17 cellular contexts compared by ENCODE assay signal in the genomic region with DNA sequence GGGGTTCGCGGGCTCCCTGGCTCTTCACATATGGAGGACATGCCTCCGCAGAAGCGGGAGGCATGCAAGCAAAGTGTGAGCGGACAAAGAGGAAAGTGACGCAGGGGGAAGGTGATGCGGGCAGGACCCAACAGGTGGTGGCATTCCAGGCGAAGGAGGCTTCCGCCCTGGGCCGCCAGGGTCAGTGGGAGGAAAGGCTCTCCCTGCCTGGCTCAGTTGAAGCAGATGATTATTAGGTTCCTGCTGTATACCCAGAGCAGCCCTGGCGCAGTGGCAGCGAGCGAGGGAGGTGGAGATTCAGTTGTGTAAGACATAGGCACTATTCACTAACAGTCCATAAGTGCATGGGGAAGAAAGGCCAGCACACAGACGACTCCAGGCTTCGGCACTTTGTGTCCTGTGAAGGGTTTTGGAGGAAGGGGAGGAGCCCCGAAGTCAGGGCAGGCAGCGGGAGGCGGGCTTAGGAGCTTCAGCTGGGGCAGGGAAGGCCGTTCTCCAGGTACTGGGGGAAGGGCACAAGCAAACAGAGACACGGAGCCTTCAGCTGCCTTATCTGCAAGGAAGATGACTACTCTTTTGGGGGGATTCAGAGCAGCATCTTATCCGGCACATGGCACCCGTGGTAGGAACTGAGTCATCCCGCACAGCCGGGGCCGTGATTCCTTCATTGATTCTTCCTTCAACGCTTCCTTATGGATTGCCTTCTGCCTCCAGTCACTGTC.
DNase-seq lines count a peak whose midpoint lies in the region; ATAC-seq, FAIRE-seq and TF ChIP-seq lines count a peak whose summit lies in the region.
"Had no signal": no experiment of that assay in that cellular context is flagged by ENCODE, and none has a peak within 500 bp of the region (broad histone marks: within the 10 kb centered on the region; RNA-seq: fewer than 3 reads in every experiment).

No MANE protein-coding gene starts in this region.

- CTCF ChIA-PET in WTC11 (lab: Charles Lee) = interaction anchor here (0.7 to 4.9 kb wide), 11 partner anchors 8 to 171 kb away, joined by 3 to 35 read pairs (median 4); no protein-coding TSS in a partner anchor

- intact Hi-C loops in prostate gland (cut with DNase I) = no loop called here
- intact Hi-C loops in activated T-helper 2 cell treated with anti-CD3 and anti-CD28 coated beads, Interferon-gamma antibody, Interleukin-2, Interleukin-4, amounts not matched to agents 10 μg/mL and 5 μg/mL and 100 μg/mL, durations not matched to agents 14 hours and 24 hours and 36 hours (cut with micrococcal nuclease) = no loop called here
- intact Hi-C loops in kidney (cut with DNase I) = no loop called here

- H3K4me3 ChIP-seq in HUES48 (ENCODE audit: low read depth, low read length) (peak overlapping the region; percentile 44; the same call in 1 of the 2 replicates), iPS-18a (ENCODE audit: low read length) (peak overlapping the region; percentile 42), prostate gland (no peak overlapping the region), kidney (ENCODE audit: low read length in 2 of 2) (no peak overlapping the region)

- peaks cover 6% of the 10 kb centered on the region; the same call in 1 of the 2 replicates for H3K36me3 Mint-ChIP-seq in WTC11
- no peaks in the 10 kb centered on the region for H3K36me3 Mint-ChIP-seq in activated T-helper 2 cell treated with anti-CD3 and anti-CD28 coated beads, Interferon-gamma antibody, Interleukin-2, Interleukin-4, amounts not matched to agents 10 μg/mL and 5 μg/mL and 100 μg/mL, durations not matched to agents 14 hours and 24 hours and 36 hours (ENCODE audit: low read depth)
- H3K36me3 Mint-ChIP-seq: CD4-positive, CD25-positive, alpha-beta regulatory T cell had no signal

- H3K27ac ChIP-seq in HUES48 (ENCODE audit: low read depth, low read length) (peak overlapping the region; percentile 96), iPS-18a (ENCODE audit: low read length) (peak overlapping the region; percentile 67), prostate gland (peak overlapping the region in 1 of 2 donors; percentile 14), kidney (ENCODE audit: low read depth in 2 of 2, low read length in 2 of 2) (no peak overlapping the region)

- TF ChIP-seq CTCF in WTC11 (IDR thresholded peaks at IDR 0.05) (no peak), prostate gland (IDR thresholded peaks at IDR 0.05) (no peak), kidney (IDR thresholded peaks at IDR 0.05; ENCODE audit: borderline replicate concordance, extremely low read depth, insufficient read depth) (no peak)

- no peaks in the 10 kb centered on the region for H3K27me3 Mint-ChIP-seq in WTC11 (ENCODE audit: low read depth)
- peaks cover 20% of the 10 kb centered on the region for H3K27me3 Mint-ChIP-seq in activated T-helper 2 cell treated with anti-CD3 and anti-CD28 coated beads, Interferon-gamma antibody, Interleukin-2, Interleukin-4, amounts not matched to agents 10 μg/mL and 5 μg/mL and 100 μg/mL, durations not matched to agents 14 hours and 24 hours and 36 hours (ENCODE audit: low read depth)

- H3K36me3 ChIP-seq in HUES48 (ENCODE audit: control insufficient read depth, insufficient read depth, low read length) = 0 out of 2 replicates have a peak, but pooled peaks cover 3% of the 10 kb centered on the region
- no peaks in the 10 kb centered on the region for H3K36me3 ChIP-seq in iPS-18a (ENCODE audit: control insufficient read depth, low read depth, low read length)
- H3K36me3 ChIP-seq in prostate gland = no peaks in the 10 kb centered on the region
- H3K36me3 ChIP-seq in kidney (ENCODE audit: control insufficient read depth in 1 of 2, insufficient read depth in 2 of 2, low read length in 2 of 2) = no peaks in the 10 kb centered on the region

- FAIRE-seq in urothelium cell line (lab: Jason Lieb, UNC) = no peak
- FAIRE-seq in kidney (lab: Jason Lieb, UNC) = no peak
- FAIRE-seq: G401.6 had no signal

- peak; percentile 84 for ATAC-seq in WTC11
- ATAC-seq: left ventricle myocardium superior, SK-N-SH treated with all-trans-retinoic acid at 6 μM for 48 hours had no signal

- TF ChIP-seq POLR2A in prostate gland (IDR thresholded peaks at IDR 0.05) = no peak

- POLR2A ChIA-PET in WTC11 (lab: Charles Lee) = interaction anchor here (3.9 kb wide), 1 partner anchor 19 kb away, joined by 34 read pairs; no protein-coding TSS in a partner anchor

- H3K9me3 Mint-ChIP-seq in WTC11 = no peaks in the 10 kb centered on the region
- H3K9me3 Mint-ChIP-seq in activated T-helper 2 cell treated with anti-CD3 and anti-CD28 coated beads, Interferon-gamma antibody, Interleukin-2, Interleukin-4, amounts not matched to agents 10 μg/mL and 5 μg/mL and 100 μg/mL, durations not matched to agents 14 hours and 24 hours and 36 hours = no peaks in the 10 kb centered on the region

- H3K9me3 ChIP-seq in HUES48 (ENCODE audit: control insufficient read depth, insufficient read depth, low read length) = no peaks in the 10 kb centered on the region
- H3K9me3 ChIP-seq in iPS-18a (ENCODE audit: control insufficient read depth, low read depth, low read length) = no peaks in the 10 kb centered on the region
- no peaks in the 10 kb centered on the region for H3K9me3 ChIP-seq in prostate gland
- H3K9me3 ChIP-seq in kidney (ENCODE audit: control insufficient read depth in 1 of 2, low read length in 2 of 2) = no peaks in the 10 kb centered on the region

- H3K4me3 Mint-ChIP-seq in WTC11 = peak overlapping the region; percentile 54
- no peak overlapping the region for H3K4me3 Mint-ChIP-seq in activated T-helper 2 cell treated with anti-CD3 and anti-CD28 coated beads, Interferon-gamma antibody, Interleukin-2, Interleukin-4, amounts not matched to agents 10 μg/mL and 5 μg/mL and 100 μg/mL, durations not matched to agents 14 hours and 24 hours and 36 hours (ENCODE audit: low read depth)
- H3K4me3 Mint-ChIP-seq: CD4-positive, CD25-positive, alpha-beta regulatory T cell had no signal

- H3K4me1 ChIP-seq in HUES48 (ENCODE audit: control insufficient read depth, insufficient read depth, low read length) = peaks cover 54% of the 10 kb centered on the region
- H3K4me1 ChIP-seq in iPS-18a (ENCODE audit: control insufficient read depth, low read depth, low read length) = peaks cover 46% of the 10 kb centered on the region
- H3K4me1 ChIP-seq in prostate gland (replicated peaks) = no peaks in the 10 kb centered on the region
- peaks cover 0 to 7% of the 10 kb centered on the region in 2 donors for H3K4me1 ChIP-seq in kidney (ENCODE audit: control insufficient read depth in 1 of 2, insufficient read depth in 1 of 2, low read depth in 1 of 2, low read length in 2 of 2)

- peaks cover 82% of the 10 kb centered on the region for H3K4me1 Mint-ChIP-seq in WTC11
- H3K4me1 Mint-ChIP-seq in activated T-helper 2 cell treated with anti-CD3 and anti-CD28 coated beads, Interferon-gamma antibody, Interleukin-2, Interleukin-4, amounts not matched to agents 10 μg/mL and 5 μg/mL and 100 μg/mL, durations not matched to agents 14 hours and 24 hours and 36 hours (ENCODE audit: low read depth) = no peaks in the 10 kb centered on the region

- no peaks in the 10 kb centered on the region for H3K27me3 ChIP-seq in HUES48 (ENCODE audit: control insufficient read depth, insufficient read depth, low read length)
- H3K27me3 ChIP-seq in iPS-18a (ENCODE audit: control insufficient read depth, insufficient read depth, low read length) = no peaks in the 10 kb centered on the region
- H3K27me3 ChIP-seq in prostate gland (replicated peaks; ENCODE audit: insufficient read depth) = no peaks in the 10 kb centered on the region

- WGBS in prostate gland = 58% methylated on average over 26 of the region's 26 CpGs

- H3K9ac ChIP-seq in HUES48 (ENCODE audit: low read depth, low read length) = peak overlapping the region; percentile 71
- H3K9ac ChIP-seq in iPS-18a (ENCODE audit: low read length) = peak overlapping the region; percentile 5
- H3K9ac ChIP-seq in kidney (ENCODE audit: low read length in 2 of 2) = no peak overlapping the region

- peak overlapping the region; percentile 98 for H3K27ac Mint-ChIP-seq in WTC11
- H3K27ac Mint-ChIP-seq in activated T-helper 2 cell treated with anti-CD3 and anti-CD28 coated beads, Interferon-gamma antibody, Interleukin-2, Interleukin-4, amounts not matched to agents 10 μg/mL and 5 μg/mL and 100 μg/mL, durations not matched to agents 14 hours and 24 hours and 36 hours = no peak overlapping the region

- DNase-seq in WTC11 (ENCODE audit: low spot score) (peak; percentile 86), prostate gland (ENCODE audit: low spot score) (peak; percentile 21), urothelium cell line (ENCODE audit: low spot score) (no peak), kidney (no peak)
- no peak for DNase-seq in activated T-helper 2 cell treated with anti-CD3 and anti-CD28 coated beads, Interferon-gamma antibody, Interleukin-2, Interleukin-4, amounts not matched to agents 10 μg/mL and 5 μg/mL and 100 μg/mL, durations not matched to agents 14 hours and 24 hours and 36 hours (ENCODE audit: low spot score)
- DNase-seq: activated CD8-positive, alpha-beta memory T cell treated with anti-CD3 and anti-CD28 coated beads for 24 hours; activated gamma-delta T cell; CD4-positive, CD25-positive, alpha-beta regulatory T cell; effector memory CD4-positive, alpha-beta T cell; Kasumi-1; left ventricle myocardium superior; NCI-H2081; stimulated activated naive CD4-positive, alpha-beta T cell treated with Interleukin-2 at 50 U/mL for 16 hours had no signal

TF ChIP-seq in WTC11, 78 proteins besides CTCF, POLR2A, EP300 and RAD21 (continues in another document):
- no peak for TF ChIP-seq PRRX2 (CRISPR knock-in tag; IDR thresholded peaks at IDR 0.05)
- TF ChIP-seq, protein P1, sequence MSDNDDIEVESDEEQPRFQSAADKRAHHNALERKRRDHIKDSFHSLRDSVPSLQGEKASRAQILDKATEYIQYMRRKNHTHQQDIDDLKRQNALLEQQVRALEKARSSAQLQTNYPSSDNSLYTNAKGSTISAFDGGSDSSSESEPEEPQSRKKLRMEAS (CRISPR knock-in tag; IDR thresholded peaks at IDR 0.05) = peak; percentile 80
- TF ChIP-seq ZNF121 (CRISPR knock-in tag; IDR thresholded peaks at IDR 0.05) = 0 out of 2 replicates have a peak, but pooled peaks have one; percentile 7

Comparison
In these comparisons a context has a peak if more than half of its experiments do, and no peak if none do; other contexts are left out.
1. H3K27ac ChIP-seq: peak in HUES48 (single experiment) and iPS-18a (single experiment); none in kidney (0 of 2).
2. H3K4me3 ChIP-seq: peak in HUES48 (single experiment) and iPS-18a (single experiment); none in prostate gland (0 of 2) and kidney (0 of 2).
3. H3K9ac ChIP-seq: peak in HUES48 (single experiment) and iPS-18a (single experiment); none in kidney (0 of 2).
4. DNase-seq: peak in WTC11 (single experiment) and prostate gland (single experiment); none in activated T-helper 2 cell treated with anti-CD3 and anti-CD28 coated beads, Interferon-gamma antibody, Interleukin-2, Interleukin-4, amounts not matched to agents 10 μg/mL and 5 μg/mL and 100 μg/mL, durations not matched to agents 14 hours and 24 hours and 36 hours (single experiment), urothelium cell line (single experiment) and kidney (single experiment).